ENCODE assay signal across 19 cellular contexts in the genomic region with DNA sequence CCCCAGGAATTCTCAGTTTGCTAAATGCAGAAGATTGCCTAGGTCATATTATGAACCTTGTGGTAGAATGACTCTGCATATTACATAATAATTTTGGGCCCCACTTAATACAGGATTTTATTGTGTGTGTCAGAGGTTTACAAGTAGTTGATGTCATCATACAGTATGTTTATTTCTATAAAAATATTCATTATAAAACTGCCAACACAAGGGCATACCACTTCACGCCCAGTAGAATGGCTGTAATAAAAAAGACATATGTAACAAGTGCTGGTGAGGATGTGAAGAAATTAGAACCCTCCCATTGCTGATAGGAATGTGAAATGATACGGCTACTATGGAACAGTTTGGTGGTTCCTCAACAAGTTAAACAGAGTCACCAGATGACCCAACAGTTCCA.
A peak's percentile ranks its signal among the peaks of the same experiment; 100 is the strongest.
DNase-seq lines count a peak whose midpoint lies in the region; ATAC-seq and TF ChIP-seq lines count a peak whose summit lies in the region.
"Had no signal": no experiment of that assay in that cellular context is flagged by ENCODE, and none has a peak within 500 bp of the region (broad histone marks: within the 10 kb centered on the region; RNA-seq: fewer than 3 reads in every experiment).

No MANE protein-coding gene starts in this region.

- BruUV-seq in PC-3 (replicated peaks; lab: Mats Ljungman, UMichigan): no TSS peak

- H3K4me1 Mint-ChIP-seq in activated T-cell treated with anti-CD3 and anti-CD28 coated beads, Interleukin-2, amount 50 U/mL, for 72 hours (ENCODE audit: low read depth): no peaks in the 10 kb centered on the region
- H3K4me1 Mint-ChIP-seq: B cell had no signal

- H3K9me3 Mint-ChIP-seq in activated T-cell treated with anti-CD3 and anti-CD28 coated beads, Interleukin-2, amount 50 U/mL, for 72 hours: peaks cover 0 to 4% of the 10 kb centered on the region in 2 donors
- H3K9me3 Mint-ChIP-seq: CD8-positive, alpha-beta T cell had no signal

- H3K79me2 ChIP-seq in PC-3 (ENCODE audit: low read length): no peaks in the 10 kb centered on the region

- no peak overlapping the region for H3K27ac ChIP-seq in PC-3 (ENCODE audit: low read length)
- peak overlapping the region; percentile 5 for H3K27ac ChIP-seq in neutrophil
- no peak overlapping the region for H3K27ac ChIP-seq in aorta (ENCODE audit: low read depth in 1 of 2, low read length in 2 of 2)
- H3K27ac ChIP-seq: 22Rv1, BLaER1, C4-2B had no signal

- H3K4me1 ChIP-seq in PC-3 (ENCODE audit: insufficient read depth, low read length) (no peaks in the 10 kb centered on the region), neutrophil (ENCODE audit: control insufficient read depth in 1 of 2, insufficient read depth in 1 of 2, low read depth in 1 of 2, low read length in 1 of 2) (no peaks in the 10 kb centered on the region), aorta (ENCODE audit: control insufficient read depth in 1 of 2, insufficient read depth in 2 of 2, low read length in 2 of 2) (no peaks in the 10 kb centered on the region)
- H3K4me1 ChIP-seq: BLaER1, Caco-2, HAP-1 had no signal

- H3K9me2 ChIP-seq in PC-3 (replicated peaks; ENCODE audit: low read length): no peaks in the 10 kb centered on the region

- no peaks in the 10 kb centered on the region for H4K20me1 ChIP-seq in PC-3 (ENCODE audit: low read length)
- H4K20me1 ChIP-seq: BLaER1 had no signal

- peaks cover 6 to 22% of the 10 kb centered on the region in 2 donors for H3K36me3 Mint-ChIP-seq in activated T-cell treated with anti-CD3 and anti-CD28 coated beads, Interleukin-2, amount 50 U/mL, for 72 hours (ENCODE audit: insufficient read depth in 2 of 2)

- H3K9ac ChIP-seq in PC-3 (ENCODE audit: low read length): no peak overlapping the region
- H3K9ac ChIP-seq: BLaER1 had no signal

- H3F3A ChIP-seq in PC-3 (ENCODE audit: low read length, unreplicated experiment): no peaks in the 10 kb centered on the region

- CTCF ChIA-PET in PC-3 (lab: Charles Lee): no interaction called here

- H2AFZ ChIP-seq in PC-3 (ENCODE audit: low read length): no peak overlapping the region

- intact Hi-C loops in PC-3 (cut with micrococcal nuclease) (no loop called here), left colon (cut with DNase I, micrococcal nuclease) (no loop called here), aorta (cut with DNase I) (no loop called here)

- H3K9me3 ChIP-seq in PC-3 (ENCODE audit: low read length) (no peaks in the 10 kb centered on the region), neutrophil (no peaks in the 10 kb centered on the region), aorta (ENCODE audit: control insufficient read depth, low read length) (no peaks in the 10 kb centered on the region)
- H3K9me3 ChIP-seq: BLaER1, Caco-2, HAP-1 had no signal

- POLR2A ChIA-PET in PC-3 (lab: Charles Lee; ENCODE audit: unreplicated experiment): no interaction called here

- no peak overlapping the region for H3K4me3 Mint-ChIP-seq in activated T-cell treated with anti-CD3 and anti-CD28 coated beads, Interleukin-2, amount 50 U/mL, for 72 hours
- H3K4me3 Mint-ChIP-seq: B cell; CD4-positive, CD25-positive, alpha-beta regulatory T cell; CD8-positive, alpha-beta T cell had no signal

- peak overlapping the region; percentile 63 for H3K27ac Mint-ChIP-seq in activated T-cell treated with anti-CD3 and anti-CD28 coated beads, Interleukin-2, amount 50 U/mL, for 72 hours
- H3K27ac Mint-ChIP-seq: B cell; CD8-positive, alpha-beta T cell had no signal

- 97 to 98% methylated on average over 2 of the region's 2 CpGs for WGBS in aorta, 2 donors

- H3K27me3 Mint-ChIP-seq in activated T-cell treated with anti-CD3 and anti-CD28 coated beads, Interleukin-2, amount 50 U/mL, for 72 hours (ENCODE audit: low read depth): no peaks in the 10 kb centered on the region
- H3K27me3 Mint-ChIP-seq: B cell; CD4-positive, CD25-positive, alpha-beta regulatory T cell had no signal

- no peak overlapping the region for H3K4me3 ChIP-seq in PC-3 (ENCODE audit: low read length)
- H3K4me3 ChIP-seq in neutrophil (ENCODE audit: low read depth in 1 of 2, low read length in 1 of 2): no peak overlapping the region
- H3K4me3 ChIP-seq in aorta (ENCODE audit: low read length in 2 of 2): no peak overlapping the region
- H3K4me3 ChIP-seq: BLaER1, HAP-1 had no signal

- H3K4me2 ChIP-seq in PC-3 (ENCODE audit: low read length): no peak overlapping the region
- H3K4me2 ChIP-seq: BLaER1 had no signal

- TF ChIP-seq CTCF in PC-3 (conservative IDR thresholded peaks at IDR 0.05; ENCODE audit: low read depth, low read length) (no peak), neutrophil (IDR thresholded peaks at IDR 0.05) (no peak)

- DNase-seq in activated T-cell treated with anti-CD3 and anti-CD28 coated beads, Interleukin-2, amount 50 U/mL, for 72 hours: no peak
- DNase-seq in activated T-cell treated with anti-CD3 and anti-CD28 coated beads for 4 hours (no peak), PC-3 (no peak), left colon (no peak), aorta (no peak)
- DNase-seq: Caco-2; CD4-positive, CD25-positive, alpha-beta regulatory T cell; CD8-positive, alpha-beta T cell; DMS153; DND-41; GOT3 had no signal

- ATAC-seq in activated T-cell treated with anti-CD3 and anti-CD28 coated beads, Interleukin-2, amount 50 U/mL, for 72 hours (replicated peaks in 1 of 2): no peak
- ATAC-seq in PC-3 (peak; percentile 56; the same call in 1 of the 2 replicates), left colon (peak; percentile 58), HG03469 (IDR thresholded peaks at IDR 0.05; ENCODE audit: unreplicated experiment) (no peak), aorta (ENCODE audit: low FRiP score) (no peak), HG03159 (IDR thresholded peaks at IDR 0.05; ENCODE audit: unreplicated experiment) (no peak)
- ATAC-seq: CD8-positive, alpha-beta T cell had no signal

- H3K27me3 ChIP-seq in PC-3 (ENCODE audit: low read length): no peaks in the 10 kb centered on the region
- no peaks in the 10 kb centered on the region for H3K27me3 ChIP-seq in neutrophil
- H3K27me3 ChIP-seq in aorta (ENCODE audit: control insufficient read depth in 1 of 2, insufficient read depth in 2 of 2, low read length in 1 of 2): no peaks in the 10 kb centered on the region
- H3K27me3 ChIP-seq: BLaER1 had no signal

- H3K36me3 ChIP-seq in PC-3 (ENCODE audit: low read depth, low read length) (no peaks in the 10 kb centered on the region), neutrophil (peaks cover 39% of the 10 kb centered on the region), aorta (ENCODE audit: control insufficient read depth in 1 of 2, insufficient read depth in 2 of 2, low read length in 1 of 2) (peaks cover 0 to 2% of the 10 kb centered on the region in 2 donors)
- H3K36me3 ChIP-seq: HAP-1 had no signal

Comparison
In these comparisons a context has a peak if more than half of its experiments do, and no peak if none do; other contexts are left out.
1. ATAC-seq: peak in PC-3 (single experiment) and left colon (single experiment); none in activated T-cell treated with anti-CD3 and anti-CD28 coated beads, Interleukin-2, amount 50 U/mL, for 72 hours (0 of 2), HG03469 (single experiment), aorta (single experiment) and HG03159 (single experiment).